ENCODE assay signal across 23 cellular contexts in genomic region chr20:6764619-6765018, GRCh38.
"Had no signal": no experiment of that assay in that cellular context is flagged by ENCODE, and none has a peak within 500 bp of the region (broad histone marks: within the 10 kb centered on the region; RNA-seq: fewer than 3 reads in every experiment).

No MANE protein-coding gene starts in this region.

- H3K27ac ChIP-seq: coronary artery, esophagus muscularis mucosa, foreskin keratinocyte, gastroesophageal sphincter, heart left ventricle, hepatocyte, lower lobe of right lung, prostate gland, right atrium auricular region, suprapubic skin, vagina had no signal

- DNase-seq: dermis blood vessel endothelial cell; effector memory CD4-positive, alpha-beta T cell; foreskin keratinocyte; heart left ventricle; left ventricle myocardium superior; lower lobe of right lung; natural killer cell; stimulated activated CD4-positive, alpha-beta T cell treated with anti-CD3 and anti-CD28 coated beads, Interleukin-12 subunit alpha, Interleukin-12 subunit beta, amount 100 ng/mL, for 4 hours; stimulated activated CD4-positive, alpha-beta T cell treated with anti-CD3 and anti-CD28 coated beads, Interleukin-1b, Interleukin-23, amount 100 ng/mL, for 48 hours; stimulated activated CD4-positive, alpha-beta T cell treated with anti-CD3 and anti-CD28 coated beads, Interleukin-4, amount 100 ng/mL, for 1 hour; stimulated activated CD8-positive, alpha-beta memory T cell treated with anti-CD3 and anti-CD28 coated beads, Interleukin-4, amount 100 ng/mL, for 48 hours; stimulated activated naive CD4-positive, alpha-beta T cell; stimulated activated naive CD8-positive, alpha-beta T cell treated with anti-CD3 and anti-CD28 coated beads, Interleukin-15, amount 100 ng/mL, for 72 hours had no signal

- H3K27me3 ChIP-seq: foreskin keratinocyte, hepatocyte, suprapubic skin, vagina had no signal

- H3K4me1 ChIP-seq: foreskin keratinocyte, prostate gland had no signal

- H3K9me3 ChIP-seq: esophagus muscularis mucosa, gastroesophageal sphincter, heart left ventricle, lower lobe of right lung, prostate gland, right atrium auricular region, suprapubic skin, vagina had no signal

- ATAC-seq: foreskin keratinocyte; gastroesophageal sphincter; heart left ventricle; left ventricle myocardium superior; lower lobe of right lung; natural killer cell; sciatic nerve; stimulated activated naive CD8-positive, alpha-beta T cell treated with anti-CD3 and anti-CD28 coated beads, Interleukin-15, amount 100 ng/mL, for 72 hours had no signal

- H3K36me3 ChIP-seq: esophagus muscularis mucosa, gastroesophageal sphincter, heart left ventricle, lower lobe of right lung, prostate gland, right atrium auricular region, suprapubic skin, vagina had no signal

- H3K4me3 ChIP-seq: coronary artery, esophagus muscularis mucosa, gastroesophageal sphincter, heart left ventricle, hepatocyte, lower lobe of right lung, prostate gland, right atrium auricular region, smooth muscle cell, suprapubic skin, vagina had no signal
